Comparison of ENCODE assay signal across 20 cellular contexts in genomic region chr12:132500137-132500855, GRCh38. TPM values are rescaled to one million over a fixed set of nuclear protein-coding genes. Genes with fewer than 3 reads are reported as not detected.
A peak's percentile ranks its signal among the peaks of the same experiment; 100 is the strongest.
DNase-seq lines count a peak whose midpoint lies in the region; ATAC-seq and TF ChIP-seq lines count a peak whose summit lies in the region.
"Had no signal": no experiment of that assay in that cellular context is flagged by ENCODE, and none has a peak within 500 bp of the region (broad histone marks: within the 10 kb centered on the region; RNA-seq: fewer than 3 reads in every experiment).

No MANE protein-coding gene starts in this region.

- H3F3A ChIP-seq in PC-3 (ENCODE audit: low read length, unreplicated experiment), result no peaks in the 10 kb centered on the region

- H3K36me3 ChIP-seq in heart left ventricle (no peaks in the 10 kb centered on the region), WERI-Rb-1 (no peaks in the 10 kb centered on the region; the same call in 1 of the 2 replicates), mesenchymal stem cell (ENCODE audit: control insufficient read depth in 1 of 2, insufficient read depth in 2 of 2, low read depth in 1 of 2, low read length in 2 of 2) (peaks cover 0 to 18% of the 10 kb centered on the region in 2 experiments), PC-3 (ENCODE audit: low read depth, low read length) (no peaks in the 10 kb centered on the region), BE2C (no peaks in the 10 kb centered on the region)
- H3K36me3 ChIP-seq: heart right ventricle, lower lobe of right lung, uterus had no signal

- H2BK15ac ChIP-seq in mesenchymal stem cell (ENCODE audit: low read depth, poor library complexity, severe bottlenecking), result no peak overlapping the region

- peak in 3 of 4 donors; percentile 1 to 8 (median 4) for ATAC-seq in heart left ventricle
- ATAC-seq in left cardiac atrium, result no peak
- no peak for ATAC-seq in PC-3
- ATAC-seq: lower lobe of right lung had no signal

- H3K9ac ChIP-seq in mesenchymal stem cell (ENCODE audit: low read length) (no peak overlapping the region), PC-3 (ENCODE audit: low read length) (no peak overlapping the region)

- H3K9me3 ChIP-seq in heart left ventricle (no peaks in the 10 kb centered on the region), WERI-Rb-1 (ENCODE audit: severe bottlenecking) (no peaks in the 10 kb centered on the region), mesenchymal stem cell (ENCODE audit: control insufficient read depth, low read length) (no peaks in the 10 kb centered on the region), PC-3 (ENCODE audit: low read length) (no peaks in the 10 kb centered on the region), BE2C (no peaks in the 10 kb centered on the region)
- H3K9me3 ChIP-seq: heart right ventricle, lower lobe of right lung, uterus had no signal

- no peak overlapping the region for H3K23ac ChIP-seq in mesenchymal stem cell (ENCODE audit: low read length in 2 of 2)

- H2AFZ ChIP-seq in mesenchymal stem cell (ENCODE audit: low read depth, low read length) (no peak overlapping the region), PC-3 (ENCODE audit: low read length) (no peak overlapping the region)

- TF ChIP-seq CTCF in heart left ventricle (IDR thresholded peaks at IDR 0.05) (no peak), WERI-Rb-1 (IDR thresholded peaks at IDR 0.05; ENCODE audit: low read depth, low read length) (no peak), type B pancreatic cell (conservative IDR thresholded peaks at IDR 0.05) (no peak), PC-3 (conservative IDR thresholded peaks at IDR 0.05; ENCODE audit: low read depth, low read length) (no peak), BE2C (IDR thresholded peaks at IDR 0.05; ENCODE audit: low read depth, low read length) (no peak)

- H4K91ac ChIP-seq in mesenchymal stem cell (ENCODE audit: low read length), result peak overlapping the region; percentile 19

- CTCF ChIA-PET in PC-3 (lab: Charles Lee), result no interaction called here

- no peaks in the 10 kb centered on the region for H3K27me3 Mint-ChIP-seq in type B pancreatic cell
- H3K27me3 Mint-ChIP-seq: activated CD4-positive, alpha-beta memory T cell treated with anti-CD3 and anti-CD28 coated beads for 36 hours had no signal

- intact Hi-C loops in heart left ventricle (cut with DNase I) (no loop called here), left cardiac atrium (cut with DNase I) (no loop called here), PC-3 (cut with micrococcal nuclease) (no loop called here)

- DNase-seq in heart left ventricle, result no peak
- no peak for DNase-seq in left cardiac atrium
- no peak for DNase-seq in WERI-Rb-1
- no peak for DNase-seq in mesenchymal stem cell
- DNase-seq in type B pancreatic cell (ENCODE audit: extremely low spot score, unreplicated experiment), result no peak
- DNase-seq in OCI-M2 (lab: John Stamatoyannopoulos, UW; ENCODE audit: unreplicated experiment), result no peak
- DNase-seq in PC-3, result no peak
- no peak for DNase-seq in BE2C
- DNase-seq: activated CD4-positive, alpha-beta memory T cell treated with anti-CD3 and anti-CD28 coated beads for 36 hours; activated naive CD4-positive, alpha-beta T cell treated with anti-CD3 and anti-CD28 coated beads for 36 hours; activated T-cell treated with anti-CD3 and anti-CD28 coated beads for 4 hours; aorta; DND-41; heart right ventricle; lower lobe of right lung; NCI-H1436 treated with DMSO at 0.1 percent for 48 hours; NCI-H526; SHP77 treated with DMSO at 0.1 percent for 48 hours; T-helper 1 cell; uterus had no signal

- H3K9me2 ChIP-seq in PC-3 (replicated peaks; ENCODE audit: low read length), result no peaks in the 10 kb centered on the region

- peaks cover 93% of the 10 kb centered on the region for H4K20me1 ChIP-seq in PC-3 (ENCODE audit: low read length)

- H2BK120ac ChIP-seq in mesenchymal stem cell (ENCODE audit: low read depth, low read length), result no peak overlapping the region

- H3K27ac Mint-ChIP-seq in type B pancreatic cell, result peak overlapping the region; percentile 53
- H3K27ac Mint-ChIP-seq: activated CD4-positive, alpha-beta memory T cell treated with anti-CD3 and anti-CD28 coated beads for 36 hours; activated naive CD4-positive, alpha-beta T cell treated with anti-CD3 and anti-CD28 coated beads for 36 hours had no signal

- H3K79me1 ChIP-seq in mesenchymal stem cell (replicated peaks; ENCODE audit: low read length, poor library complexity, severe bottlenecking), result peaks cover 42% of the 10 kb centered on the region

- H3K4me3 ChIP-seq in heart left ventricle (no peak overlapping the region), WERI-Rb-1 (ENCODE audit: low read depth, low read length) (no peak overlapping the region), mesenchymal stem cell (ENCODE audit: insufficient read depth in 1 of 2, low read depth in 1 of 2, low read length in 2 of 2) (no peak overlapping the region), PC-3 (ENCODE audit: low read length) (no peak overlapping the region), BE2C (ENCODE audit: low read depth, low read length) (no peak overlapping the region)
- H3K4me3 ChIP-seq: heart right ventricle, lower lobe of right lung, uterus had no signal

- no TSS peak for BruUV-seq in PC-3 (replicated peaks; lab: Mats Ljungman, UMichigan)

- peaks cover 16 to 100% (median 89%) of the 10 kb centered on the region in 12 donors for H3K4me1 ChIP-seq in heart left ventricle
- peaks cover 61% of the 10 kb centered on the region for H3K4me1 ChIP-seq in mesenchymal stem cell (ENCODE audit: control insufficient read depth, insufficient read depth, low read depth, low read length)
- H3K4me1 ChIP-seq in PC-3 (ENCODE audit: insufficient read depth, low read length), result peaks cover 19% of the 10 kb centered on the region
- peaks cover 7% of the 10 kb centered on the region; the same call in 1 of the 2 replicates for H3K4me1 ChIP-seq in BE2C

- peak overlapping the region in 1 of 12 donors; percentile 89 for H3K27ac ChIP-seq in heart left ventricle
- peak overlapping the region; percentile 66; the same call in 1 of the 2 replicates for H3K27ac ChIP-seq in WERI-Rb-1
- H3K27ac ChIP-seq in mesenchymal stem cell (ENCODE audit: low read length, poor library complexity, severe bottlenecking), result no peak overlapping the region
- H3K27ac ChIP-seq in PC-3 (ENCODE audit: low read length), result no peak overlapping the region
- H3K27ac ChIP-seq: lower lobe of right lung, uterus had no signal

- no peak overlapping the region for H3K18ac ChIP-seq in mesenchymal stem cell (ENCODE audit: low read depth in 1 of 2, low read length in 2 of 2)

- H3K4me2 ChIP-seq in mesenchymal stem cell (ENCODE audit: low read length, poor library complexity, severe bottlenecking) (no peak overlapping the region), PC-3 (ENCODE audit: low read length) (no peak overlapping the region)

- H2BK5ac ChIP-seq in mesenchymal stem cell (ENCODE audit: low read depth, low read length, poor library complexity, severe bottlenecking), result no peak overlapping the region

- WGBS in heart left ventricle, 4 donors, result 57 to 71% (median 67%) methylated on average over 9 to 20 of the region's 20 CpGs
- WGBS in mesenchymal stem cell, result 82% methylated on average over 20 of the region's 20 CpGs

- TF ChIP-seq POLR2A in heart left ventricle (IDR thresholded peaks at IDR 0.05), result no peak

- H3K4me1 Mint-ChIP-seq in type B pancreatic cell (ENCODE audit: unreplicated experiment), result peaks cover 15% of the 10 kb centered on the region

- H4K8ac ChIP-seq in mesenchymal stem cell (ENCODE audit: low read length), result no peak overlapping the region

- no peak overlapping the region for H2AK5ac ChIP-seq in mesenchymal stem cell (ENCODE audit: low read length, severe bottlenecking)

- H3K4me3 Mint-ChIP-seq in type B pancreatic cell, result no peak overlapping the region
- H3K4me3 Mint-ChIP-seq: activated CD4-positive, alpha-beta memory T cell treated with anti-CD3 and anti-CD28 coated beads for 36 hours; activated naive CD4-positive, alpha-beta T cell treated with anti-CD3 and anti-CD28 coated beads for 36 hours had no signal

- no peaks in the 10 kb centered on the region for H3K36me3 Mint-ChIP-seq in type B pancreatic cell
- H3K36me3 Mint-ChIP-seq: activated CD4-positive, alpha-beta memory T cell treated with anti-CD3 and anti-CD28 coated beads for 36 hours had no signal

- POLR2A ChIA-PET in PC-3 (lab: Charles Lee; ENCODE audit: unreplicated experiment), result no interaction called here

- H3K4ac ChIP-seq in mesenchymal stem cell (ENCODE audit: low read depth in 1 of 2, low read length in 2 of 2), result no peak overlapping the region

- H3K27me3 ChIP-seq in heart left ventricle, result no peaks in the 10 kb centered on the region
- no peaks in the 10 kb centered on the region for H3K27me3 ChIP-seq in WERI-Rb-1 (ENCODE audit: insufficient read depth, low read depth, severe bottlenecking)
- H3K27me3 ChIP-seq in mesenchymal stem cell (ENCODE audit: control insufficient read depth in 1 of 2, insufficient read depth in 1 of 2, low read length in 2 of 2), result no peaks in the 10 kb centered on the region
- no peaks in the 10 kb centered on the region for H3K27me3 ChIP-seq in PC-3 (ENCODE audit: low read length)
- no peaks in the 10 kb centered on the region for H3K27me3 ChIP-seq in BE2C
- H3K27me3 ChIP-seq: heart right ventricle, uterus had no signal

- peaks cover 98% of the 10 kb centered on the region for H3K79me2 ChIP-seq in PC-3 (ENCODE audit: low read length)

- no peak overlapping the region for H2BK12ac ChIP-seq in mesenchymal stem cell (ENCODE audit: low read length in 2 of 2)

- no peaks in the 10 kb centered on the region for H3K9me3 Mint-ChIP-seq in type B pancreatic cell
- H3K9me3 Mint-ChIP-seq: activated CD4-positive, alpha-beta memory T cell treated with anti-CD3 and anti-CD28 coated beads for 36 hours; activated naive CD4-positive, alpha-beta T cell treated with anti-CD3 and anti-CD28 coated beads for 36 hours had no signal

- H3K14ac ChIP-seq in mesenchymal stem cell (ENCODE audit: low read length in 2 of 2), result no peak overlapping the region

RNA-seq across cellular contexts. Expression of gene FBRSL1, which starts 10.3 kb away (rescaled TPM):
- total RNA-seq in heart left ventricle, result 10 to 100 TPM; 23.0 to 88.2 (median 45.4) TPM
- 10 to 100 TPM; 35.4 to 40.0 TPM for polyA plus RNA-seq in heart left ventricle
- 10 to 100 TPM; 46.7 to 49.4 TPM for total RNA-seq in left cardiac atrium
- 35.1 TPM for polyA plus RNA-seq in mesenchymal stem cell (2013, experiment 1 of 2)
- 32.7 TPM for polyA plus RNA-seq in mesenchymal stem cell (2013, experiment 2 of 2)
- 108 TPM in 2 replicates for total RNA-seq in type B pancreatic cell (ENCODE audit: low replicate concordance)
- 45.3 and 62.3 TPM in 2 replicates for total RNA-seq in PC-3 (2014; rRNA removed)
- 168 TPM for polyA plus RNA-seq in BE2C (2012; ENCODE audit: insufficient read depth, insufficient read length, low read depth)

Comparison
In these comparisons a context has a peak if more than half of its experiments do, and no peak if none do; other contexts are left out.
1. ATAC-seq: peak in heart left ventricle (3 of 4); none in left cardiac atrium (0 of 2) and PC-3 (single experiment).